In genomic region chr16:54135361-54136275, GRCh38 we compare ENCODE assay signal across 1 cellular context.
TF ChIP-seq lines count a peak whose summit lies in the region.

No MANE protein-coding gene starts in this region.

TF ChIP-seq in SK-N-SH treated with all-trans-retinoic acid at 6 μM for 48 hours, 23 proteins besides CTCF, POLR2A, EP300 and RAD21 (continued from another document):
- no peak for TF ChIP-seq TSHZ2 (CRISPR knock-in tag; IDR thresholded peaks at IDR 0.05)
- TF ChIP-seq RARB (CRISPR knock-in tag; IDR thresholded peaks at IDR 0.05), result no peak
- TF ChIP-seq GLIS3 (CRISPR knock-in tag; IDR thresholded peaks at IDR 0.05), result no peak
